ENCODE assay signal across 15 cellular contexts in genomic region chr1:174174461-174175329, GRCh38. TPM values are rescaled to one million over a fixed set of nuclear protein-coding genes. Genes with fewer than 3 reads are reported as not detected.
DNase-seq lines count a peak whose midpoint lies in the region; ATAC-seq lines count a peak whose summit lies in the region.
"Had no signal": no experiment of that assay in that cellular context is flagged by ENCODE, and none has a peak within 500 bp of the region (broad histone marks: within the 10 kb centered on the region; RNA-seq: fewer than 3 reads in every experiment).

No MANE protein-coding gene starts in this region.

- H3K36me3 Mint-ChIP-seq in activated naive CD8-positive, alpha-beta T cell treated with anti-CD3 and anti-CD28 coated beads, Interleukin-2, amount 50 U/mL, for 24 hours (ENCODE audit: low read depth) = peaks cover 19% of the 10 kb centered on the region
- peaks cover 21% of the 10 kb centered on the region for H3K36me3 Mint-ChIP-seq in activated naive CD8-positive, alpha-beta T cell treated with anti-CD3 and anti-CD28 coated beads for 36 hours
- H3K36me3 Mint-ChIP-seq in T-helper 17 cell (ENCODE audit: low read depth) = peaks cover 2% of the 10 kb centered on the region
- peaks cover 28% of the 10 kb centered on the region for H3K36me3 Mint-ChIP-seq in stimulated activated memory B cell treated with anti-CD40 and anti-IgM and Interleukin-4, amounts not matched to agents 10 μg/mL and 1 μg/mL and 100 μg/mL, for 72 hours
- peaks cover 0 to 8% (median 3%) of the 10 kb centered on the region in 3 donors for H3K36me3 Mint-ChIP-seq in immature natural killer cell

- H3K9me3 ChIP-seq in T-helper 17 cell (ENCODE audit: control insufficient read depth, low read length, poor library complexity, severe bottlenecking) = no peaks in the 10 kb centered on the region
- H3K9me3 ChIP-seq: SK-N-SH, testis had no signal

- peaks cover 41% of the 10 kb centered on the region for H3K4me1 Mint-ChIP-seq in activated naive CD8-positive, alpha-beta T cell treated with anti-CD3 and anti-CD28 coated beads, Interleukin-2, amount 50 U/mL, for 24 hours
- peaks cover 23% of the 10 kb centered on the region for H3K4me1 Mint-ChIP-seq in activated naive CD8-positive, alpha-beta T cell treated with anti-CD3 and anti-CD28 coated beads for 36 hours
- H3K4me1 Mint-ChIP-seq in T-helper 17 cell (peaks cover 41% of the 10 kb centered on the region), immature natural killer cell (peaks cover 54 to 91% of the 10 kb centered on the region in 2 donors)
- peaks cover 56% of the 10 kb centered on the region for H3K4me1 Mint-ChIP-seq in stimulated activated memory B cell treated with anti-CD40 and anti-IgM and Interleukin-4, amounts not matched to agents 10 μg/mL and 1 μg/mL and 100 μg/mL, for 72 hours

- H3K9me3 Mint-ChIP-seq in activated naive CD8-positive, alpha-beta T cell treated with anti-CD3 and anti-CD28 coated beads, Interleukin-2, amount 50 U/mL, for 24 hours = peaks cover 6% of the 10 kb centered on the region
- peaks cover 11% of the 10 kb centered on the region for H3K9me3 Mint-ChIP-seq in activated naive CD8-positive, alpha-beta T cell treated with anti-CD3 and anti-CD28 coated beads for 36 hours
- peaks cover 2% of the 10 kb centered on the region for H3K9me3 Mint-ChIP-seq in stimulated activated memory B cell treated with anti-CD40 and anti-IgM and Interleukin-4, amounts not matched to agents 10 μg/mL and 1 μg/mL and 100 μg/mL, for 72 hours
- peaks cover 0 to 2% (median 0%) of the 10 kb centered on the region in 6 donors for H3K9me3 Mint-ChIP-seq in immature natural killer cell
- H3K9me3 Mint-ChIP-seq: dendritic cell treated with granulocyte-macrophage colony-stimulating factor and Interleukin-4, amounts not matched to agents 40 ng/mL and 50 ng/mL, for 4 days had no signal

- peak; percentile 93 for ATAC-seq in activated naive CD8-positive, alpha-beta T cell treated with anti-CD3 and anti-CD28 coated beads, Interleukin-2, amount 50 U/mL, for 24 hours
- peak; percentile 72 for ATAC-seq in GM21619 (IDR thresholded peaks at IDR 0.05; ENCODE audit: unreplicated experiment)
- peak; percentile 57 for ATAC-seq in T-helper 17 cell
- ATAC-seq in stimulated activated memory B cell treated with anti-CD40 and anti-IgM and Interleukin-4, amounts not matched to agents 10 μg/mL and 1 μg/mL and 100 μg/mL, for 72 hours = peak; percentile 76
- ATAC-seq: esophagus mucosa had no signal

- no peak overlapping the region for H3K27ac Mint-ChIP-seq in activated naive CD8-positive, alpha-beta T cell treated with anti-CD3 and anti-CD28 coated beads, Interleukin-2, amount 50 U/mL, for 24 hours
- no peak overlapping the region for H3K27ac Mint-ChIP-seq in activated naive CD8-positive, alpha-beta T cell treated with anti-CD3 and anti-CD28 coated beads for 36 hours
- peak overlapping the region; percentile 70 for H3K27ac Mint-ChIP-seq in T-helper 17 cell
- no peak overlapping the region for H3K27ac Mint-ChIP-seq in stimulated activated memory B cell treated with anti-CD40 and anti-IgM and Interleukin-4, amounts not matched to agents 10 μg/mL and 1 μg/mL and 100 μg/mL, for 72 hours
- H3K27ac Mint-ChIP-seq in immature natural killer cell = peak overlapping the region in 2 of 6 donors; percentile 12 to 30
- H3K27ac Mint-ChIP-seq: activated T-helper 1 cell treated with anti-CD3 and anti-CD28 coated beads, Interleukin-12 subunit alpha, Interleukin-12 subunit beta, Interleukin-2, Interleukin-4 antibody, amounts not matched to agents 30 ng/mL and 10 ng/mL and 1 ng/mL, durations not matched to agents 14 hours and 24 hours and 36 hours; dendritic cell treated with granulocyte-macrophage colony-stimulating factor and Interleukin-4, amounts not matched to agents 40 ng/mL and 50 ng/mL, for 4 days had no signal

- H3K4me3 Mint-ChIP-seq in activated naive CD8-positive, alpha-beta T cell treated with anti-CD3 and anti-CD28 coated beads, Interleukin-2, amount 50 U/mL, for 24 hours = no peak overlapping the region
- H3K4me3 Mint-ChIP-seq in activated naive CD8-positive, alpha-beta T cell treated with anti-CD3 and anti-CD28 coated beads for 36 hours = no peak overlapping the region
- H3K4me3 Mint-ChIP-seq in T-helper 17 cell = no peak overlapping the region
- H3K4me3 Mint-ChIP-seq in stimulated activated memory B cell treated with anti-CD40 and anti-IgM and Interleukin-4, amounts not matched to agents 10 μg/mL and 1 μg/mL and 100 μg/mL, for 72 hours = no peak overlapping the region
- peak overlapping the region in 1 of 5 donors; percentile 20 for H3K4me3 Mint-ChIP-seq in immature natural killer cell
- H3K4me3 Mint-ChIP-seq: activated T-helper 1 cell treated with anti-CD3 and anti-CD28 coated beads, Interleukin-12 subunit alpha, Interleukin-12 subunit beta, Interleukin-2, Interleukin-4 antibody, amounts not matched to agents 30 ng/mL and 10 ng/mL and 1 ng/mL, durations not matched to agents 14 hours and 24 hours and 36 hours; dendritic cell treated with granulocyte-macrophage colony-stimulating factor and Interleukin-4, amounts not matched to agents 40 ng/mL and 50 ng/mL, for 4 days had no signal

- H3K27me3 Mint-ChIP-seq in activated naive CD8-positive, alpha-beta T cell treated with anti-CD3 and anti-CD28 coated beads, Interleukin-2, amount 50 U/mL, for 24 hours = no peaks in the 10 kb centered on the region
- H3K27me3 Mint-ChIP-seq in activated naive CD8-positive, alpha-beta T cell treated with anti-CD3 and anti-CD28 coated beads for 36 hours = no peaks in the 10 kb centered on the region
- H3K27me3 Mint-ChIP-seq in T-helper 17 cell = no peaks in the 10 kb centered on the region
- H3K27me3 Mint-ChIP-seq in stimulated activated memory B cell treated with anti-CD40 and anti-IgM and Interleukin-4, amounts not matched to agents 10 μg/mL and 1 μg/mL and 100 μg/mL, for 72 hours = no peaks in the 10 kb centered on the region
- no peaks in the 10 kb centered on the region for H3K27me3 Mint-ChIP-seq in immature natural killer cell (ENCODE audit: low read depth in 3 of 3)
- H3K27me3 Mint-ChIP-seq: dendritic cell treated with granulocyte-macrophage colony-stimulating factor and Interleukin-4, amounts not matched to agents 40 ng/mL and 50 ng/mL, for 4 days had no signal

- no peak for DNase-seq in activated naive CD8-positive, alpha-beta T cell treated with anti-CD3 and anti-CD28 coated beads, Interleukin-2, amount 50 U/mL, for 24 hours
- DNase-seq in activated naive CD8-positive, alpha-beta T cell treated with anti-CD3 and anti-CD28 coated beads for 36 hours = no peak
- DNase-seq in T-helper 17 cell (no peak), immature natural killer cell (no peak), NCI-H2196 (lab: John Stamatoyannopoulos, UW; ENCODE audit: unreplicated experiment) (no peak), NAMALWA (ENCODE audit: low spot score) (no peak)
- DNase-seq: glutamatergic neuron, NCI-H1417 treated with DMSO at 0.1 percent for 48 hours, SK-N-SH, testis had no signal

RNA-seq across cellular contexts. Expression of gene RABGAP1L, which starts 15.4 kb away (rescaled TPM):
- total RNA-seq in activated naive CD8-positive, alpha-beta T cell treated with anti-CD3 and anti-CD28 coated beads for 36 hours = 10 to 100 TPM; 20.2 to 22.6 TPM
- total RNA-seq in T-helper 17 cell = 100 to 1,000 TPM; 112 to 120 TPM
- 100 to 1,000 TPM in 1 of 3 donors, 10 to 100 TPM in 2; 80.2 to 114 (median 86.8) TPM for polyA plus RNA-seq in immature natural killer cell

Comparison
In these comparisons a context has a peak if more than half of its experiments do, and no peak if none do; other contexts are left out.
1. RNA of gene RABGAP1L, which starts 15.4 kb away (total RNA-seq): 112 to 120 TPM in T-helper 17 cell; 20.2 to 22.6 TPM in activated naive CD8-positive, alpha-beta T cell treated with anti-CD3 and anti-CD28 coated beads for 36 hours; every median in the first group is over 4 times any median in the second.
2. Peak in every context shown above with its lines, with median percentiles within 50 percentile points of each other: ATAC-seq.